1 cellular context compared by ENCODE assay signal in the genomic region with DNA sequence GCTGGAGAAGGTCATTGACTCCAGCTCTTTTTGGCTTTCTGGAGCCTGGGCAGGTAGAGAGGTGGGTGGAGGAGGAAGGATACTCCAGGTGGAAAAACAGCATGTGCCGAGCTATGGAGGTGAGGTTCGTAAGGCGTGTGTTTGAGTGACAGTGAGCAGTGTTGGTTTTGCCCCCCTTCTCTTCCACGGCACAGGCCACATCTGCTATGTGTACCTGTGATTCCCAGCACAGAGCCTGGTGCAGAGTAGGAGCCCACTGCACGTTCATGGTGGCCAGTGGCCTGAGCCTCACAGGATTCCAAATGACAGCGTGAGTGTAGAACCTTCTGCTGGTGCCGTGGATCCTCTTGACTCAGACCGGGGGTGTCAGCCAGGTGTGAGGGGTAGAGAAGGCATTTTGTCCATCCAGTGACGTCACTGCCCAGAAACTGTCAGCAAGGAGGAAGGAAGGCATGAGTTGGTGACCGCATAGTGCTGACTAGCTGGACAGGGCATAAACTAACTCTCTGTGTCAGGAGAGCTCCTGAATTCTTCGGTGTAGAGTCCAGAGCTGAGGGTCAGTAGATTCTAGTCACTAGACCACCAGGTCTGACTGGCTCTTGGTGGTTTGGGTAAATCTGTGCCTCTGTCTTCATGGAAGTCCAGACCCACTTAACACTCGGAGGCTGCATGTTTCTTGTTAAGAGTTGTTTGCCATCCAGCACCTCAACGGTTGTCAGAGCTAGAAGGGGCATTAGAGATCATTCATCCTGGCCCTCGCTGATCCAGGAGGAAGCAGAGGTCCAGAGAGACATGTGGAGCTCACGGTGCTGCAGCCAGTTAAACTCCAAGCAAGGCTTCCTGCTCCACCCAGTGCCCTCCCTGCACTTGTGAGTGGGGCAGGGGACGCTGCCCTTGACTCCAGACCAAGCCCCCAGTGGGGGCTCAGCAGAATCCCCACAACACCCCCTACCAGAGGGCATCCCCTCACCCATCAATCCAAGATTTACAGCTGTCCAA.
A peak's percentile ranks its signal among the peaks of the same experiment; 100 is the strongest.
TF ChIP-seq lines count a peak whose summit lies in the region.

No MANE protein-coding gene starts in this region.

TF ChIP-seq in HepG2, 621 proteins besides CTCF, POLR2A, EP300 and RAD21:
- TF ChIP-seq CREB1 (IDR thresholded peaks at IDR 0.05) (peak; percentile 96), CREB1 (CRISPR knock-in tag; IDR thresholded peaks at IDR 0.05) (no peak), IKZF4 (CRISPR knock-in tag; IDR thresholded peaks at IDR 0.05; ENCODE audit: borderline replicate concordance, low read depth, not compliant biosample characterization) (no peak), GATA4 (IDR thresholded peaks at IDR 0.05; ENCODE audit: borderline replicate concordance, low read depth) (no peak), ZFX (CRISPR knock-in tag; IDR thresholded peaks at IDR 0.05; ENCODE audit: low read depth) (peak; percentile 7; the same call in 1 of the 2 replicates), HDAC6 (IDR thresholded peaks at IDR 0.05; ENCODE audit: low read depth, low read length) (no peak), FOSL1 (CRISPR knock-in tag; IDR thresholded peaks at IDR 0.05; ENCODE audit: borderline replicate concordance) (no peak), ESRRA (CRISPR knock-in tag; IDR thresholded peaks at IDR 0.05; ENCODE audit: low read depth) (no peak), FOXC1 (CRISPR knock-in tag; IDR thresholded peaks at IDR 0.05; ENCODE audit: borderline replicate concordance) (peak; percentile 43; the same call in 1 of the 2 replicates), ASH2L (IDR thresholded peaks at IDR 0.05; ENCODE audit: insufficient read length, low read depth, low read length) (peak; percentile 5), TCF12 (IDR thresholded peaks at IDR 0.05) (no peak), TCF12 (CRISPR knock-in tag; IDR thresholded peaks at IDR 0.05) (no peak), NCOR1 (IDR thresholded peaks at IDR 0.05; ENCODE audit: borderline replicate concordance, low read length) (no peak), CHD2 (IDR thresholded peaks at IDR 0.05; ENCODE audit: low read depth, low read length) (no peak), ZNF510 (CRISPR knock-in tag; IDR thresholded peaks at IDR 0.05; ENCODE audit: low read depth) (0 out of 2 replicates have a peak, but pooled peaks have one; percentile 18), MAZ (IDR thresholded peaks at IDR 0.05; ENCODE audit: borderline replicate concordance, low read depth, low read length) (no peak), MAZ (CRISPR knock-in tag; IDR thresholded peaks at IDR 0.05; ENCODE audit: low read depth) (0 out of 2 replicates have a peak, but pooled peaks have one; percentile 27), ZNF598 (CRISPR knock-in tag; IDR thresholded peaks at IDR 0.05; ENCODE audit: borderline replicate concordance) (0 out of 2 replicates have a peak, but pooled peaks have one; percentile 36), RFX3 (CRISPR knock-in tag; IDR thresholded peaks at IDR 0.05) (no peak), ZNF557 (CRISPR knock-in tag; IDR thresholded peaks at IDR 0.05) (no peak), DNMT1 (CRISPR knock-in tag; IDR thresholded peaks at IDR 0.05) (no peak), ZNF121 (CRISPR knock-in tag; IDR thresholded peaks at IDR 0.05) (no peak), ATF7 (IDR thresholded peaks at IDR 0.05) (peak; percentile 85), ATF7 (CRISPR knock-in tag; IDR thresholded peaks at IDR 0.05) (no peak)
- TF ChIP-seq, protein P1, sequence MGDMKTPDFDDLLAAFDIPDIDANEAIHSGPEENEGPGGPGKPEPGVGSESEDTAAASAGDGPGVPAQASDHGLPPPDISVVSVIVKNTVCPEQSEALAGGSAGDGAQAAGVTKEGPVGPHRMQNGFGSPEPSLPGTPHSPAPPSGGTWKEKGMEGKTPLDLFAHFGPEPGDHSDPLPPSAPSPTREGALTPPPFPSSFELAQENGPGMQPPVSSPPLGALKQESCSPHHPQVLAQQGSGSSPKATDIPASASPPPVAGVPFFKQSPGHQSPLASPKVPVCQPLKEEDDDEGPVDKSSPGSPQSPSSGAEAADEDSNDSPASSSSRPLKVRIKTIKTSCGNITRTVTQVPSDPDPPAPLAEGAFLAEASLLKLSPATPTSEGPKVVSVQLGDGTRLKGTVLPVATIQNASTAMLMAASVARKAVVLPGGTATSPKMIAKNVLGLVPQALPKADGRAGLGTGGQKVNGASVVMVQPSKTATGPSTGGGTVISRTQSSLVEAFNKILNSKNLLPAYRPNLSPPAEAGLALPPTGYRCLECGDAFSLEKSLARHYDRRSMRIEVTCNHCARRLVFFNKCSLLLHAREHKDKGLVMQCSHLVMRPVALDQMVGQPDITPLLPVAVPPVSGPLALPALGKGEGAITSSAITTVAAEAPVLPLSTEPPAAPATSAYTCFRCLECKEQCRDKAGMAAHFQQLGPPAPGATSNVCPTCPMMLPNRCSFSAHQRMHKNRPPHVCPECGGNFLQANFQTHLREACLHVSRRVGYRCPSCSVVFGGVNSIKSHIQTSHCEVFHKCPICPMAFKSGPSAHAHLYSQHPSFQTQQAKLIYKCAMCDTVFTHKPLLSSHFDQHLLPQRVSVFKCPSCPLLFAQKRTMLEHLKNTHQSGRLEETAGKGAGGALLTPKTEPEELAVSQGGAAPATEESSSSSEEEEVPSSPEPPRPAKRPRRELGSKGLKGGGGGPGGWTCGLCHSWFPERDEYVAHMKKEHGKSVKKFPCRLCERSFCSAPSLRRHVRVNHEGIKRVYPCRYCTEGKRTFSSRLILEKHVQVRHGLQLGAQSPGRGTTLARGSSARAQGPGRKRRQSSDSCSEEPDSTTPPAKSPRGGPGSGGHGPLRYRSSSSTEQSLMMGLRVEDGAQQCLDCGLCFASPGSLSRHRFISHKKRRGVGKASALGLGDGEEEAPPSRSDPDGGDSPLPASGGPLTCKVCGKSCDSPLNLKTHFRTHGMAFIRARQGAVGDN (CRISPR knock-in tag; IDR thresholded peaks at IDR 0.05) = peak; percentile 26; the same call in 1 of the 2 replicates
- TF ChIP-seq, protein P2, sequence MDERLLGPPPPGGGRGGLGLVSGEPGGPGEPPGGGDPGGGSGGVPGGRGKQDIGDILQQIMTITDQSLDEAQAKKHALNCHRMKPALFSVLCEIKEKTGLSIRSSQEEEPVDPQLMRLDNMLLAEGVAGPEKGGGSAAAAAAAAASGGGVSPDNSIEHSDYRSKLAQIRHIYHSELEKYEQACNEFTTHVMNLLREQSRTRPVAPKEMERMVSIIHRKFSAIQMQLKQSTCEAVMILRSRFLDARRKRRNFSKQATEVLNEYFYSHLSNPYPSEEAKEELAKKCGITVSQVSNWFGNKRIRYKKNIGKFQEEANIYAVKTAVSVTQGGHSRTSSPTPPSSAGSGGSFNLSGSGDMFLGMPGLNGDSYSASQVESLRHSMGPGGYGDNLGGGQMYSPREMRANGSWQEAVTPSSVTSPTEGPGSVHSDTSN (CRISPR knock-in tag; IDR thresholded peaks at IDR 0.05) = no peak; the same call in 1 of the 2 replicates
